In genomic region chr22:22384267-22384666, GRCh38 we compare ENCODE assay signal across 29 cellular contexts.
"Had no signal": no experiment of that assay in that cellular context is flagged by ENCODE, and none has a peak within 500 bp of the region (broad histone marks: within the 10 kb centered on the region; RNA-seq: fewer than 3 reads in every experiment).

No MANE protein-coding gene starts in this region.

- H2AFZ ChIP-seq: neural progenitor cell, parathyroid adenoma had no signal

- H3K4me3 Mint-ChIP-seq: natural killer cell; nephron; neural progenitor cell; stimulated activated effector memory CD8-positive, alpha-beta T cell treated with anti-CD3 and anti-CD28 coated beads, Interleukin-12 subunit alpha, Interleukin-12 subunit beta, amount 100 ng/mL, for 72 hours; stimulated activated naive B cell treated with anti-CD40 and anti-IgM and Interleukin-4, amounts not matched to agents 10 μg/mL and 1 μg/mL and 100 μg/mL, for 72 hours; stimulated activated naive CD8-positive, alpha-beta T cell treated with anti-CD3 and anti-CD28 coated beads, Interleukin-15, Interleukin-2, amounts not matched to agents 100 ng/mL and 50 ng/mL, for 24 hours had no signal

- FAIRE-seq: small intestine, urothelium cell line had no signal

- H3K27ac ChIP-seq: neural progenitor cell, ovary, parathyroid adenoma, psoas muscle, right lobe of liver, sigmoid colon, stomach, thoracic aorta, thyroid gland, tibial nerve, upper lobe of left lung, vagina had no signal

- H3K9me3 Mint-ChIP-seq: natural killer cell; stimulated activated effector memory CD8-positive, alpha-beta T cell treated with anti-CD3 and anti-CD28 coated beads, Interleukin-12 subunit alpha, Interleukin-12 subunit beta, amount 100 ng/mL, for 72 hours; stimulated activated naive B cell treated with anti-CD40 and anti-IgM and Interleukin-4, amounts not matched to agents 10 μg/mL and 1 μg/mL and 100 μg/mL, for 72 hours; stimulated activated naive CD8-positive, alpha-beta T cell treated with anti-CD3 and anti-CD28 coated beads, Interleukin-15, Interleukin-2, amounts not matched to agents 100 ng/mL and 50 ng/mL, for 24 hours had no signal

- H3K4me2 ChIP-seq: neural progenitor cell had no signal

- H3K36me3 ChIP-seq: neural progenitor cell, ovary, right lobe of liver, sigmoid colon, stomach, thoracic aorta, thyroid gland, tibial nerve, upper lobe of left lung, vagina had no signal

- H3K4me1 ChIP-seq: neural progenitor cell, parathyroid adenoma, psoas muscle, sigmoid colon, stomach, tibial nerve, upper lobe of left lung, vagina had no signal

- H3K27ac Mint-ChIP-seq: natural killer cell; nephron; neural progenitor cell; progenitor cell of endocrine pancreas; stimulated activated effector memory CD8-positive, alpha-beta T cell treated with anti-CD3 and anti-CD28 coated beads, Interleukin-12 subunit alpha, Interleukin-12 subunit beta, amount 100 ng/mL, for 72 hours; stimulated activated naive B cell treated with anti-CD40 and anti-IgM and Interleukin-4, amounts not matched to agents 10 μg/mL and 1 μg/mL and 100 μg/mL, for 72 hours; stimulated activated naive CD8-positive, alpha-beta T cell treated with anti-CD3 and anti-CD28 coated beads, Interleukin-15, Interleukin-2, amounts not matched to agents 100 ng/mL and 50 ng/mL, for 24 hours had no signal

- DNase-seq: natural killer cell; occipital lobe; ovary; posterior cingulate gyrus; psoas muscle; right cardiac atrium; right lobe of liver; sigmoid colon; small intestine; stimulated activated CD4-positive, alpha-beta T cell treated with anti-CD3 and anti-CD28 coated beads, Interleukin-15, amount 100 ng/mL, for 24 hours; stimulated activated CD4-positive, alpha-beta T cell treated with anti-CD3 and anti-CD28 coated beads, Interleukin-2, amount 100 ng/mL, for 24 hours; stimulated activated CD4-positive, alpha-beta T cell treated with anti-CD3 and anti-CD28 coated beads, Interleukin-2, amount 100 ng/mL, for 48 hours; stimulated activated CD4-positive, alpha-beta T cell treated with anti-CD3 and anti-CD28 coated beads, Interleukin-4, amount 100 ng/mL, for 24 hours; stimulated activated naive B cell treated with anti-CD40 and anti-IgM and Interleukin-4, amounts not matched to agents 10 μg/mL and 1 μg/mL and 100 μg/mL, for 72 hours; stimulated activated naive CD4-positive, alpha-beta T cell treated with Interleukin-2 at 50 U/mL for 16 hours; stomach; thyroid gland; trophoblast cell; upper lobe of left lung had no signal

- H3K36me3 Mint-ChIP-seq: natural killer cell; neural progenitor cell; stimulated activated effector memory CD8-positive, alpha-beta T cell treated with anti-CD3 and anti-CD28 coated beads, Interleukin-12 subunit alpha, Interleukin-12 subunit beta, amount 100 ng/mL, for 72 hours; stimulated activated naive B cell treated with anti-CD40 and anti-IgM and Interleukin-4, amounts not matched to agents 10 μg/mL and 1 μg/mL and 100 μg/mL, for 72 hours had no signal

- ATAC-seq: natural killer cell; psoas muscle; right cardiac atrium; right lobe of liver; stimulated activated effector memory CD8-positive, alpha-beta T cell treated with anti-CD3 and anti-CD28 coated beads, Interleukin-12 subunit alpha, Interleukin-12 subunit beta, amount 100 ng/mL, for 72 hours; stimulated activated naive B cell treated with anti-CD40 and anti-IgM and Interleukin-4, amounts not matched to agents 10 μg/mL and 1 μg/mL and 100 μg/mL, for 72 hours had no signal

- H3K9me3 ChIP-seq: ovary, psoas muscle, right lobe of liver, sigmoid colon, stomach, thoracic aorta, thyroid gland, tibial nerve, upper lobe of left lung, vagina had no signal

- H3K4me3 ChIP-seq: neural progenitor cell, ovary, psoas muscle, right lobe of liver, sigmoid colon, stomach, thoracic aorta, thyroid gland, tibial nerve, upper lobe of left lung, vagina had no signal

- H3K79me2 ChIP-seq: parathyroid adenoma had no signal

- H3K27me3 Mint-ChIP-seq: stimulated activated naive B cell treated with anti-CD40 and anti-IgM and Interleukin-4, amounts not matched to agents 10 μg/mL and 1 μg/mL and 100 μg/mL, for 72 hours had no signal
